Comparison of ENCODE assay signal across 8 cellular contexts in genomic region chr6:14316911-14317535, GRCh38.
DNase-seq lines count a peak whose midpoint lies in the region; ATAC-seq and TF ChIP-seq lines count a peak whose summit lies in the region.
"Had no signal": no experiment of that assay in that cellular context is flagged by ENCODE, and none has a peak within 500 bp of the region (broad histone marks: within the 10 kb centered on the region; RNA-seq: fewer than 3 reads in every experiment).

No MANE protein-coding gene starts in this region.

- H3K79me2 ChIP-seq in neural progenitor cell (ENCODE audit: low read depth): no peaks in the 10 kb centered on the region

- no peak overlapping the region for H3K9ac ChIP-seq in adipocyte (ENCODE audit: low read length)
- no peak overlapping the region for H3K9ac ChIP-seq in neural progenitor cell

- H3K27ac Mint-ChIP-seq in neural progenitor cell: peak overlapping the region; percentile 54

- no peak overlapping the region for H3K4me3 Mint-ChIP-seq in neural progenitor cell

- no peaks in the 10 kb centered on the region for H3K27me3 ChIP-seq in adipocyte (replicated peaks; ENCODE audit: control insufficient read depth, insufficient read depth, low read length)
- H3K27me3 ChIP-seq in neural progenitor cell: no peaks in the 10 kb centered on the region
- H3K27me3 ChIP-seq: body of pancreas had no signal

- no peak overlapping the region for H3K4me2 ChIP-seq in neural progenitor cell

- peak; percentile 48 for TF ChIP-seq CTCF in GM10266 (IDR thresholded peaks at IDR 0.05; ENCODE audit: control insufficient read depth, insufficient read depth, low read depth, missing control alignments)
- peak; percentile 45 for TF ChIP-seq CTCF in LNCaP clone FGC (IDR thresholded peaks at IDR 0.05; ENCODE audit: control insufficient read depth, extremely low read depth, insufficient read depth)
- TF ChIP-seq CTCF in neural progenitor cell (IDR thresholded peaks at IDR 0.05): peak; percentile 40

- H3K4me1 ChIP-seq in adipocyte (ENCODE audit: control insufficient read depth, insufficient read depth, low read length): no peaks in the 10 kb centered on the region
- H3K4me1 ChIP-seq in neural progenitor cell: peaks cover 14% of the 10 kb centered on the region

- no peaks in the 10 kb centered on the region for H3K36me3 ChIP-seq in adipocyte (ENCODE audit: control insufficient read depth, insufficient read depth, low read length, severe bottlenecking)
- no peaks in the 10 kb centered on the region for H3K36me3 ChIP-seq in neural progenitor cell

- H3F3A ChIP-seq in neural progenitor cell (ENCODE audit: low read depth): no peaks in the 10 kb centered on the region

- no peak overlapping the region for H3K4me3 ChIP-seq in LNCaP clone FGC (ENCODE audit: low read depth, low read length)
- no peak overlapping the region for H3K4me3 ChIP-seq in adipocyte (ENCODE audit: low read length)
- H3K4me3 ChIP-seq in neural progenitor cell: no peak overlapping the region
- H3K4me3 ChIP-seq: body of pancreas had no signal

- no peaks in the 10 kb centered on the region for H3K36me3 Mint-ChIP-seq in neural progenitor cell

- no peaks in the 10 kb centered on the region for H4K20me1 ChIP-seq in neural progenitor cell (ENCODE audit: low read depth)

- peaks cover 7% of the 10 kb centered on the region for H3K27me3 Mint-ChIP-seq in neural progenitor cell (ENCODE audit: insufficient read depth, low read depth)

- H3K4me1 Mint-ChIP-seq in neural progenitor cell: peaks cover 30% of the 10 kb centered on the region

- peak; percentile 49 for DNase-seq in GM10266 (ENCODE audit: extremely low spot score)
- DNase-seq in LNCaP clone FGC (ENCODE audit: low read depth): peak; percentile 10
- DNase-seq in adipocyte (ENCODE audit: low read depth): peak; percentile 19
- peak; percentile 24 for DNase-seq in neural progenitor cell (ENCODE audit: low spot score)
- DNase-seq in Ammon's horn (ENCODE audit: low spot score): no peak

- no peaks in the 10 kb centered on the region for H3K9me3 Mint-ChIP-seq in neural progenitor cell

- H3K9me3 ChIP-seq in adipocyte (ENCODE audit: control insufficient read depth, low read length) (no peaks in the 10 kb centered on the region), neural progenitor cell (ENCODE audit: low read depth) (no peaks in the 10 kb centered on the region)
- H3K9me3 ChIP-seq: body of pancreas had no signal

- H2AFZ ChIP-seq in neural progenitor cell (replicated peaks): peak overlapping the region; percentile 34

- no peak overlapping the region for H3K27ac ChIP-seq in neural progenitor cell
- H3K27ac ChIP-seq: body of pancreas had no signal

- ATAC-seq in GM21447 (IDR thresholded peaks at IDR 0.05; ENCODE audit: unreplicated experiment) (no peak), HG03039 (IDR thresholded peaks at IDR 0.05; ENCODE audit: unreplicated experiment) (no peak)
- ATAC-seq: body of pancreas had no signal
